In genomic region chr16:35386619-35387018, GRCh38 we compare ENCODE assay signal across 36 cellular contexts.
"Had no signal": no experiment of that assay in that cellular context is flagged by ENCODE, and none has a peak within 500 bp of the region (broad histone marks: within the 10 kb centered on the region; RNA-seq: fewer than 3 reads in every experiment).

No MANE protein-coding gene starts in this region.

- H3K4me1 ChIP-seq: adrenal gland, body of pancreas, breast epithelium had no signal

- H3K36me3 ChIP-seq: adrenal gland, brain microvascular endothelial cell, breast epithelium had no signal

- H3K9me3 ChIP-seq: body of pancreas, breast epithelium had no signal

- FAIRE-seq: astrocyte had no signal

- H3K27me3 Mint-ChIP-seq: activated B cell treated with CpG ODN at 0.5 μM for 24 hours; activated CD4-positive, alpha-beta memory T cell treated with anti-CD3 and anti-CD28 coated beads for 36 hours; activated CD4-positive, alpha-beta T cell treated with anti-CD3 and anti-CD28 coated beads, Interleukin-2, amount 10 ng/mL, durations not matched to agents 24 days and 14 days; activated CD8-positive, alpha-beta T cell treated with anti-CD3 and anti-CD28 coated beads for 36 hours; activated naive CD8-positive, alpha-beta T cell treated with anti-CD3 and anti-CD28 coated beads for 36 hours; activated T-helper 17 cell treated with anti-CD3 and anti-CD28 coated beads, Interleukin-2, amount 50 U/mL, for 72 hours had no signal

- H3K27ac Mint-ChIP-seq: activated B cell treated with CpG ODN at 0.5 μM for 24 hours; activated CD4-positive, alpha-beta memory T cell treated with anti-CD3 and anti-CD28 coated beads for 36 hours; activated CD4-positive, alpha-beta T cell treated with anti-CD3 and anti-CD28 coated beads, Interleukin-2, amount 10 ng/mL, durations not matched to agents 24 days and 14 days; activated CD8-positive, alpha-beta T cell treated with anti-CD3 and anti-CD28 coated beads for 36 hours; activated naive CD4-positive, alpha-beta T cell treated with anti-CD3 and anti-CD28 coated beads for 36 hours; activated naive CD4-positive, alpha-beta T cell treated with anti-CD3 and anti-CD28 coated beads, Interleukin-2, amount 50 U/mL, for 72 hours; activated naive CD8-positive, alpha-beta T cell treated with anti-CD3 and anti-CD28 coated beads for 36 hours; activated T-cell treated with anti-CD3 and anti-CD28 coated beads, Interleukin-2, amount 50 U/mL, for 72 hours; activated T-helper 1 cell treated with anti-CD3 and anti-CD28 coated beads, Interleukin-12 subunit alpha, Interleukin-12 subunit beta, Interleukin-2, Interleukin-4 antibody, amounts not matched to agents 30 ng/mL and 10 ng/mL and 1 ng/mL, durations not matched to agents 14 hours and 24 hours and 36 hours; activated T-helper 17 cell treated with anti-CD3 and anti-CD28 coated beads, Interleukin-2, amount 50 U/mL, for 72 hours; T-helper 1 cell treated with Interleukin-12 subunit alpha and Interleukin-12 subunit beta and Interleukin-4 antibody, amounts not matched to agents 30 μg/mL and 1 μg/mL, for 36 hours; T-helper 2 cell treated with Interferon-gamma antibody and Interleukin-4, amounts not matched to agents 5 μg/mL and 100 μg/mL, for 36 hours had no signal

- ATAC-seq: activated CD8-positive, alpha-beta T cell treated with anti-CD3 and anti-CD28 coated beads for 36 hours; activated naive CD4-positive, alpha-beta T cell treated with anti-CD3 and anti-CD28 coated beads, Interleukin-2, amount 50 U/mL, for 72 hours; activated T-cell treated with anti-CD3 and anti-CD28 coated beads, Interleukin-2, amount 50 U/mL, for 4 hours; activated T-cell treated with anti-CD3 and anti-CD28 coated beads, Interleukin-2, amount 50 U/mL, for 72 hours; activated T-helper 17 cell treated with anti-CD3 and anti-CD28 coated beads, Interleukin-2, amount 50 U/mL, for 72 hours; body of pancreas had no signal

- H3K27ac ChIP-seq: adrenal gland, body of pancreas, brain microvascular endothelial cell, breast epithelium, VCaP had no signal

- H3K4me3 ChIP-seq: adrenal gland, body of pancreas, breast epithelium had no signal

- H3K36me3 Mint-ChIP-seq: activated CD4-positive, alpha-beta memory T cell treated with anti-CD3 and anti-CD28 coated beads for 36 hours; activated naive CD8-positive, alpha-beta T cell treated with anti-CD3 and anti-CD28 coated beads for 36 hours had no signal

- H3K27me3 ChIP-seq: adrenal gland, body of pancreas, brain microvascular endothelial cell, breast epithelium had no signal

- DNase-seq: activated B cell treated with CpG ODN at 0.5 μM for 24 hours; activated CD4-positive, alpha-beta memory T cell treated with anti-CD3 and anti-CD28 coated beads for 36 hours; activated CD4-positive, alpha-beta T cell treated with anti-CD3 and anti-CD28 coated beads for 4 hours; activated CD4-positive, alpha-beta T cell treated with anti-CD3 and anti-CD28 coated beads, Interleukin-2, amount 10 ng/mL, durations not matched to agents 24 days and 14 days; activated CD4-positive, alpha-beta T cell treated with anti-CD3 and anti-CD28 coated beads, Interleukin-2, amount 50 U/mL, for 1 hour; activated CD4-positive, alpha-beta T cell treated with anti-CD3 and anti-CD28 coated beads, Interleukin-2, amount 50 U/mL, for 4 hours; activated CD4-positive, CD25-positive, alpha-beta regulatory T cell treated with anti-CD3 and anti-CD28 coated beads, Interleukin-2, amount 50 U/mL, for 72 hours; activated CD8-positive, alpha-beta memory T cell treated with anti-CD3 and anti-CD28 coated beads, Interleukin-2, amount 50 U/mL, for 4 hours; activated CD8-positive, alpha-beta T cell treated with anti-CD3 and anti-CD28 coated beads for 36 hours; activated effector memory CD4-positive, alpha-beta T cell treated with anti-CD3 and anti-CD28 coated beads, Interleukin-2, amount 50 U/mL, for 16 hours; activated gamma-delta T cell treated with Interleukin-2 at 50 U/mL for 16 hours; activated naive CD4-positive, alpha-beta T cell; activated naive CD4-positive, alpha-beta T cell treated with anti-CD3 and anti-CD28 coated beads for 36 hours; activated naive CD4-positive, alpha-beta T cell treated with anti-CD3 and anti-CD28 coated beads, Interleukin-2, amount 50 U/mL, for 16 hours; activated naive CD8-positive, alpha-beta T cell treated with anti-CD3 and anti-CD28 coated beads for 36 hours; activated T-cell treated with anti-CD3 and anti-CD28 coated beads for 4 hours; activated T-cell treated with anti-CD3 and anti-CD28 coated beads, Interleukin-2, amount 50 U/mL, for 1 hour; activated T-cell treated with anti-CD3 and anti-CD28 coated beads, Interleukin-2, amount 50 U/mL, for 4 hours; activated T-cell treated with anti-CD3 and anti-CD28 coated beads, Interleukin-2, amount 50 U/mL, for 72 hours; adrenal gland; amniotic stem cell; aorta; body of pancreas; brain microvascular endothelial cell; central memory CD4-positive, alpha-beta T cell; T-helper 1 cell; T-helper 2 cell; T-helper 9 cell had no signal

- H3K4me3 Mint-ChIP-seq: activated B cell treated with CpG ODN at 0.5 μM for 24 hours; activated CD4-positive, alpha-beta memory T cell treated with anti-CD3 and anti-CD28 coated beads for 36 hours; activated CD4-positive, alpha-beta T cell treated with anti-CD3 and anti-CD28 coated beads, Interleukin-2, amount 10 ng/mL, durations not matched to agents 24 days and 14 days; activated CD8-positive, alpha-beta T cell treated with anti-CD3 and anti-CD28 coated beads for 36 hours; activated naive CD4-positive, alpha-beta T cell treated with anti-CD3 and anti-CD28 coated beads for 36 hours; activated naive CD8-positive, alpha-beta T cell treated with anti-CD3 and anti-CD28 coated beads for 36 hours; activated T-cell treated with anti-CD3 and anti-CD28 coated beads, Interleukin-2, amount 50 U/mL, for 4 hours; activated T-cell treated with anti-CD3 and anti-CD28 coated beads, Interleukin-2, amount 50 U/mL, for 72 hours; activated T-helper 1 cell treated with anti-CD3 and anti-CD28 coated beads, Interleukin-12 subunit alpha, Interleukin-12 subunit beta, Interleukin-2, Interleukin-4 antibody, amounts not matched to agents 30 ng/mL and 10 ng/mL and 1 ng/mL, durations not matched to agents 14 hours and 24 hours and 36 hours; activated T-helper 17 cell treated with anti-CD3 and anti-CD28 coated beads, Interleukin-2, amount 50 U/mL, for 72 hours; T-helper 1 cell treated with Interleukin-12 subunit alpha and Interleukin-12 subunit beta and Interleukin-4 antibody, amounts not matched to agents 30 μg/mL and 1 μg/mL, for 36 hours; T-helper 2 cell treated with Interferon-gamma antibody and Interleukin-4, amounts not matched to agents 5 μg/mL and 100 μg/mL, for 36 hours had no signal

- H3K4me1 Mint-ChIP-seq: activated B cell treated with CpG ODN at 0.5 μM for 24 hours; activated CD4-positive, alpha-beta T cell treated with anti-CD3 and anti-CD28 coated beads, Interleukin-2, amount 10 ng/mL, durations not matched to agents 24 days and 14 days; activated naive CD8-positive, alpha-beta T cell treated with anti-CD3 and anti-CD28 coated beads for 36 hours; activated T-helper 17 cell treated with anti-CD3 and anti-CD28 coated beads, Interleukin-2, amount 50 U/mL, for 72 hours had no signal
